10 cellular contexts compared by ENCODE assay signal in genomic region chr17:40283662-40284061, GRCh38. TPM values are rescaled to one million over a fixed set of nuclear protein-coding genes. Genes with fewer than 3 reads are reported as not detected.
DNase-seq lines count a peak whose midpoint lies in the region; ATAC-seq, FAIRE-seq and TF ChIP-seq lines count a peak whose summit lies in the region.
"Had no signal": no experiment of that assay in that cellular context is flagged by ENCODE, and none has a peak within 500 bp of the region (broad histone marks: within the 10 kb centered on the region; RNA-seq: fewer than 3 reads in every experiment).

No MANE protein-coding gene starts in this region.

- ATAC-seq in heart left ventricle = peak in 1 of 4 donors; percentile 43
- ATAC-seq in Right ventricle myocardium inferior = no peak
- peak in 1 of 2 donors; percentile 73 for ATAC-seq in upper lobe of left lung (ENCODE audit: low FRiP score in 2 of 2)

- H3K4me1 Mint-ChIP-seq in activated naive CD8-positive, alpha-beta T cell (ENCODE audit: low read depth) = peaks cover 38% of the 10 kb centered on the region

- TF ChIP-seq CTCF in heart left ventricle (IDR thresholded peaks at IDR 0.05) (no peak), keratinocyte (optimal IDR thresholded peaks at IDR 0.05 in 1 of 3, IDR thresholded peaks at IDR 0.05 in 1 of 3, conservative IDR thresholded peaks at IDR 0.05 in 1 of 3; ENCODE audit: extremely low read depth in 1 of 3, insufficient read depth in 2 of 3, low read length in 3 of 3) (no peak), upper lobe of left lung (IDR thresholded peaks at IDR 0.05) (no peak)

- no peaks in the 10 kb centered on the region for H4K20me1 ChIP-seq in keratinocyte (ENCODE audit: control insufficient read depth, extremely low read depth, insufficient read depth, low read length)

- no peak for TF ChIP-seq POLR2A in heart left ventricle (IDR thresholded peaks at IDR 0.05)
- TF ChIP-seq POLR2A in upper lobe of left lung (IDR thresholded peaks at IDR 0.05) = no peak
- TF ChIP-seq POLR2A in GM12892 (IDR thresholded peaks at IDR 0.05; ENCODE audit: low read depth, low read length) = no peak

- no peak overlapping the region for H2AFZ ChIP-seq in keratinocyte (ENCODE audit: control insufficient read depth, low read length)

- no peak overlapping the region for H3K4me3 ChIP-seq in heart left ventricle
- peak overlapping the region in 2 of 3 experiments; percentile 62 to 72 for H3K4me3 ChIP-seq in keratinocyte (ENCODE audit: control insufficient read depth in 2 of 3, extremely low read depth in 1 of 3, insufficient read depth in 2 of 3, low read depth in 1 of 3, low read length in 3 of 3)
- H3K4me3 ChIP-seq in upper lobe of left lung = no peak overlapping the region

- FAIRE-seq in keratinocyte (lab: Jason Lieb, UNC) = peak; percentile 67
- no peak for FAIRE-seq in GM12892 (lab: Jason Lieb, UNC)
- FAIRE-seq: G401.6 had no signal

- intact Hi-C loops in heart left ventricle (cut with DNase I) = loop anchor here in 4 of 10 donors (5.0 to 10.0 kb wide), 3 partner anchors 36 to 269 kb away; partner anchors contain the start of gene CSF3 (in 2 of the 4)
- intact Hi-C loops in Right ventricle myocardium inferior (cut with DNase I) = no loop called here

- peak overlapping the region; percentile 94 for H3K27ac Mint-ChIP-seq in activated naive CD8-positive, alpha-beta T cell

- H3K4me1 ChIP-seq in heart left ventricle = peaks cover 4 to 29% (median 15%) of the 10 kb centered on the region in 12 donors
- peaks cover 23% of the 10 kb centered on the region for H3K4me1 ChIP-seq in keratinocyte (ENCODE audit: control insufficient read depth, extremely low read depth, insufficient read depth, low read length)
- H3K4me1 ChIP-seq in upper lobe of left lung = peaks cover 16 to 27% (median 20%) of the 10 kb centered on the region in 4 donors

- no peaks in the 10 kb centered on the region for H3K9me3 Mint-ChIP-seq in activated naive CD8-positive, alpha-beta T cell (ENCODE audit: low read depth)
- H3K9me3 Mint-ChIP-seq: neural crest cell had no signal

- H3K9me3 ChIP-seq in heart left ventricle (no peaks in the 10 kb centered on the region), keratinocyte (ENCODE audit: control insufficient read depth, low read depth, low read length) (no peaks in the 10 kb centered on the region), upper lobe of left lung (no peaks in the 10 kb centered on the region)

- peak overlapping the region; percentile 84 for H3K4me2 ChIP-seq in keratinocyte (ENCODE audit: control insufficient read depth, extremely low read depth, insufficient read depth, low read depth, low read length)

- peaks cover 0 to 45% (median 39%) of the 10 kb centered on the region in 9 donors for H3K36me3 ChIP-seq in heart left ventricle
- peaks cover 4 to 15% of the 10 kb centered on the region in 2 experiments for H3K36me3 ChIP-seq in keratinocyte (ENCODE audit: control insufficient read depth in 2 of 2, extremely low read depth in 1 of 2, insufficient read depth in 2 of 2, low read length in 2 of 2)
- peaks cover 18 to 41% (median 30%) of the 10 kb centered on the region in 4 donors for H3K36me3 ChIP-seq in upper lobe of left lung

- H3K9me1 ChIP-seq in keratinocyte (ENCODE audit: control insufficient read depth, extremely low read depth, insufficient read depth, low read length) = no peaks in the 10 kb centered on the region

- H3K27me3 ChIP-seq in heart left ventricle (no peaks in the 10 kb centered on the region), keratinocyte (ENCODE audit: control insufficient read depth, extremely low read depth, insufficient read depth, low read length) (no peaks in the 10 kb centered on the region), upper lobe of left lung (no peaks in the 10 kb centered on the region)

- H3K4me3 Mint-ChIP-seq in activated naive CD8-positive, alpha-beta T cell = peak overlapping the region; percentile 62
- H3K4me3 Mint-ChIP-seq: neural crest cell had no signal

- WGBS in heart left ventricle, 4 donors = 62 to 81% (median 75%) methylated on average over 2 of the region's 2 CpGs
- 56 to 66% methylated on average over 2 of the region's 2 CpGs for WGBS in upper lobe of left lung, 2 donors

- DNase-seq in heart left ventricle (no peak), Right ventricle myocardium inferior (ENCODE audit: missing footprints) (no peak), keratinocyte (ENCODE audit: low read depth, low spot score) (peak; percentile 86), upper lobe of left lung (no peak), GM12892 (ENCODE audit: insufficient read length) (no peak), NCI-H2227 (lab: John Stamatoyannopoulos, UW; ENCODE audit: unreplicated experiment) (no peak), NCI-H69 (lab: John Stamatoyannopoulos, UW) (no peak)

- H3K79me2 ChIP-seq in keratinocyte (ENCODE audit: control insufficient read depth, insufficient read depth, low read length) = peaks cover 2% of the 10 kb centered on the region

- dilution Hi-C loops in keratinocyte (cut with MboI; ENCODE audit: extremely low pct_ligation_motif_present, low sequenced_read_pairs) = no loop called here

- H3K27ac ChIP-seq in heart left ventricle (peak overlapping the region in 9 of 12 donors; percentile 51 to 79 (median 55)), keratinocyte (ENCODE audit: control insufficient read depth, insufficient read depth, low read length) (peak overlapping the region; percentile 89), upper lobe of left lung (peak overlapping the region; percentile 38 to 61 (median 47))

- H3K27me3 Mint-ChIP-seq in activated naive CD8-positive, alpha-beta T cell = no peaks in the 10 kb centered on the region

- peak overlapping the region; percentile 71 for H3K9ac ChIP-seq in keratinocyte (ENCODE audit: control insufficient read depth, extremely low read depth, insufficient read depth, low read length)

- H3K36me3 Mint-ChIP-seq in activated naive CD8-positive, alpha-beta T cell = peaks cover 7% of the 10 kb centered on the region

- TF ChIP-seq EP300 in upper lobe of left lung (IDR thresholded peaks at IDR 0.05) = no peak

RNA-seq across cellular contexts. Expression of gene CDC6, which starts 4.0 kb away (rescaled TPM):
- total RNA-seq in heart left ventricle = 1 to 10 TPM in 2 of 9 donors, under 1 TPM in 7; 0.07 to 9.8 (median 0.69) TPM
- polyA plus RNA-seq in heart left ventricle = 1 to 10 TPM in 1 of 2 donors, under 1 TPM in 1; 0.34 to 2.8 TPM
- 1.9 TPM for total RNA-seq in Right ventricle myocardium inferior
- 5.5 to 28.0 TPM (median 26.5 TPM) in 3 replicates for polyA plus RNA-seq in keratinocyte
- polyA plus RNA-seq in keratinocyte (2011; ENCODE audit: low read depth) = 1.7 TPM
- polyA plus RNA-seq in keratinocyte (2011; cell fraction: cytosol; rRNA removed) = 5.8 and 10.9 TPM in 2 replicates
- 6.6 and 9.2 TPM in 2 replicates for polyA plus RNA-seq in keratinocyte (2011; cell fraction: nucleus; rRNA removed)
- polyA plus RNA-seq in keratinocyte (2012; ENCODE audit: low replicate concordance) = 1.8 and 16.1 TPM in 2 replicates
- 2.0 to 12.1 TPM (median 2.3 TPM) in 3 replicates for polyA minus RNA-seq in keratinocyte
- polyA minus RNA-seq in keratinocyte (2011; cell fraction: cytosol; rRNA and poly(A)+ RNA removed) = 4.8 TPM
- polyA minus RNA-seq in keratinocyte (2011; cell fraction: nucleus; rRNA and poly(A)+ RNA removed) = 3.3 and 9.8 TPM in 2 replicates
- 1 to 10 TPM; 1.1 to 5.1 (median 2.3) TPM for total RNA-seq in upper lobe of left lung
- polyA plus RNA-seq in GM12892 (2012; ENCODE audit: missing spikeins) = 39.5 TPM

RNA-seq across cellular contexts. Expression of gene RARA, which starts 25.3 kb away (rescaled TPM):
- total RNA-seq in heart left ventricle (10 to 100 TPM; 14.1 to 41.4 (median 19.4) TPM), Right ventricle myocardium inferior (17.9 TPM), upper lobe of left lung (10 to 100 TPM; 45.7 to 95.6 (median 85.9) TPM)
- polyA plus RNA-seq in heart left ventricle (10 to 100 TPM; 15.5 to 22.0 TPM), keratinocyte (1.7 to 6.0 TPM (median 3.8 TPM) in 3 replicates)
- polyA plus RNA-seq in keratinocyte (2011; ENCODE audit: low read depth) = 23.1 TPM
- polyA plus RNA-seq in keratinocyte (2011; cell fraction: cytosol; rRNA removed) = 3.5 and 6.0 TPM in 2 replicates
- polyA plus RNA-seq in keratinocyte (2011; cell fraction: nucleus; rRNA removed) = 6.0 and 12.0 TPM in 2 replicates
- 9.2 and 21.5 TPM in 2 replicates for polyA plus RNA-seq in keratinocyte (2012; ENCODE audit: low replicate concordance)
- 4.5 to 20.8 TPM (median 7.1 TPM) in 3 replicates for polyA minus RNA-seq in keratinocyte
- polyA minus RNA-seq in keratinocyte (2011; cell fraction: cytosol; rRNA and poly(A)+ RNA removed) = 11.9 TPM
- 5.9 and 7.8 TPM in 2 replicates for polyA minus RNA-seq in keratinocyte (2011; cell fraction: nucleus; rRNA and poly(A)+ RNA removed)
- polyA plus RNA-seq in GM12892 (2012; ENCODE audit: missing spikeins) = 24.3 TPM

Comparison
In these comparisons a context has a peak if more than half of its experiments do, and no peak if none do; other contexts are left out.
1. H3K4me3 ChIP-seq: peak in keratinocyte (2 of 3); none in heart left ventricle (0 of 12) and upper lobe of left lung (0 of 4).
2. Peak in every context shown above with its lines, with median percentiles within 50 percentile points of each other: H3K27ac ChIP-seq.